Comparison of ENCODE assay signal across 17 cellular contexts in the genomic region with DNA sequence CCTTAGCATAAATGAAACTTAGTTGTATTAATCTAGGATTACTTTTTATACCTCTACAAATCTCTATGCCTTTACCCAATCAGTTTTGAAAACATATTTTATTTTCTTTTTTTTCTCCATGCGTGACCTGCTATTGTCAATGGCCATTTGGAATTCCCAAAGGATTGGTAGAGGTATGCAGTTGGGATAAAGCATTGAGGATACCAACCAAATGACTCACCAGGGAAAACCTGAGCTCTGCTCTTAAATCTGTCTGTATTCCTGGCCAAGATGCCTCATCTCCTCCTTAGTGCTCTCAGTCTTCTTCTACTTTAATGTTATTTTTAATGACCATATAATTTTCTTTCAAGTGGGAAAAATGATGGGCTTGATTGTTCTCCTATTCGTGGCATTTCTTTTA.
DNase-seq lines count a peak whose midpoint lies in the region; ATAC-seq and TF ChIP-seq lines count a peak whose summit lies in the region.
"Had no signal": no experiment of that assay in that cellular context is flagged by ENCODE, and none has a peak within 500 bp of the region (broad histone marks: within the 10 kb centered on the region; RNA-seq: fewer than 3 reads in every experiment).

No MANE protein-coding gene starts in this region.

- TF ChIP-seq CTCF in HCT116 (IDR thresholded peaks at IDR 0.05 in 2 of 3, conservative IDR thresholded peaks at IDR 0.05 in 1 of 3; ENCODE audit: borderline replicate concordance in 1 of 3, insufficient read depth in 1 of 3, low read depth in 2 of 3, low read length in 2 of 3) (no peak), foreskin fibroblast (IDR thresholded peaks at IDR 0.05; ENCODE audit: low read depth, low read length) (no peak), heart left ventricle (IDR thresholded peaks at IDR 0.05) (no peak)

- TF ChIP-seq RAD21 in HCT116 (IDR thresholded peaks at IDR 0.05; ENCODE audit: low read depth) = no peak; the same call in 1 of the 2 replicates

- H3K27me3 ChIP-seq in HCT116 (ENCODE audit: insufficient read depth, low read length) (no peaks in the 10 kb centered on the region), SJSA1 (replicated peaks) (no peaks in the 10 kb centered on the region), heart left ventricle (no peaks in the 10 kb centered on the region)
- H3K27me3 ChIP-seq: body of pancreas, dorsolateral prefrontal cortex, right atrium auricular region had no signal

- peak overlapping the region; percentile 34; the same call in 1 of the 2 replicates for H3K9ac ChIP-seq in HCT116 (ENCODE audit: low read length)

- no peaks in the 10 kb centered on the region for H3K9me3 ChIP-seq in HCT116 (ENCODE audit: control insufficient read depth in 1 of 2, insufficient read depth in 1 of 2, low read depth in 1 of 2, low read length in 2 of 2)
- H3K9me3 ChIP-seq in SJSA1 (replicated peaks) = no peaks in the 10 kb centered on the region
- no peaks in the 10 kb centered on the region for H3K9me3 ChIP-seq in heart left ventricle
- H3K9me3 ChIP-seq: body of pancreas, right atrium auricular region, thoracic aorta had no signal

- H2AFZ ChIP-seq in HCT116 (ENCODE audit: low read depth, low read length, poor library complexity, severe bottlenecking) = no peak overlapping the region

- RAD21 ChIA-PET in HCT116 (lab: Charles Lee; ENCODE audit: low non-redundant PET in 1 of 2, low total read pairs in 2 of 2, uncharacterized antibody in 2 of 2, unreplicated experiment in 2 of 2) = no interaction called here

- peaks cover 46 to 84% of the 10 kb centered on the region in 2 experiments for H3K4me1 ChIP-seq in HCT116 (ENCODE audit: control insufficient read depth in 1 of 2, insufficient read depth in 2 of 2, low read length in 2 of 2)
- H3K4me1 ChIP-seq in SJSA1 (replicated peaks) = peaks cover 63% of the 10 kb centered on the region
- peaks cover 0 to 7% (median 0%) of the 10 kb centered on the region in 12 donors for H3K4me1 ChIP-seq in heart left ventricle
- H3K4me1 ChIP-seq: body of pancreas, right atrium auricular region had no signal

- no peak overlapping the region for H3K4me3 Mint-ChIP-seq in activated T-helper 2 cell treated with anti-CD3 and anti-CD28 coated beads, Interferon-gamma antibody, Interleukin-2, Interleukin-4, amounts not matched to agents 10 μg/mL and 5 μg/mL and 100 μg/mL, durations not matched to agents 14 hours and 24 hours and 36 hours (ENCODE audit: low read depth)

- ATAC-seq in HCT116 (0 out of 2 replicates have a peak, but pooled peaks have one; percentile 22), heart left ventricle (no peak)
- ATAC-seq: body of pancreas had no signal

- no peaks in the 10 kb centered on the region for H3K4me1 Mint-ChIP-seq in activated T-helper 2 cell treated with anti-CD3 and anti-CD28 coated beads, Interferon-gamma antibody, Interleukin-2, Interleukin-4, amounts not matched to agents 10 μg/mL and 5 μg/mL and 100 μg/mL, durations not matched to agents 14 hours and 24 hours and 36 hours (ENCODE audit: low read depth)

- H3K27me3 Mint-ChIP-seq in activated T-helper 2 cell treated with anti-CD3 and anti-CD28 coated beads, Interferon-gamma antibody, Interleukin-2, Interleukin-4, amounts not matched to agents 10 μg/mL and 5 μg/mL and 100 μg/mL, durations not matched to agents 14 hours and 24 hours and 36 hours (ENCODE audit: low read depth) = peaks cover 12% of the 10 kb centered on the region

- DNase-seq in A172 (ENCODE audit: low spot score) = peak; percentile 92
- peak; percentile 38 for DNase-seq in HCT116 (ENCODE audit: low read depth, low spot score)
- DNase-seq in SJSA1 (ENCODE audit: low read depth in 1 of 2, low spot score in 2 of 2) = peak; percentile 52 to 53
- DNase-seq in foreskin fibroblast = peak; percentile 28 to 57
- DNase-seq in heart left ventricle = no peak
- DNase-seq in activated effector memory CD4-positive, alpha-beta T cell treated with anti-CD3 and anti-CD28 coated beads, Interleukin-2, amount 50 U/mL, for 16 hours = no peak
- DNase-seq in activated T-helper 2 cell treated with anti-CD3 and anti-CD28 coated beads, Interferon-gamma antibody, Interleukin-2, Interleukin-4, amounts not matched to agents 10 μg/mL and 5 μg/mL and 100 μg/mL, durations not matched to agents 14 hours and 24 hours and 36 hours (ENCODE audit: low spot score) = no peak
- DNase-seq in NCI-H2029 treated with DMSO at 0.1 percent for 48 hours (lab: John Stamatoyannopoulos, UW) = no peak
- DNase-seq: body of pancreas; COR-L47; dorsolateral prefrontal cortex; NCI-H1092 treated with DMSO at 0.1 percent for 48 hours; NCI-H2227 treated with DMSO at 0.1 percent for 48 hours; stimulated activated CD4-positive, alpha-beta T cell treated with anti-CD3 and anti-CD28 coated beads, Interleukin-2, amount 100 ng/mL, for 24 hours had no signal

- H3K9me2 ChIP-seq in HCT116 (ENCODE audit: insufficient read depth) = no peaks in the 10 kb centered on the region

- BruUV-seq in HCT116 (replicated peaks; lab: Mats Ljungman, UMichigan) = no TSS peak

- peak overlapping the region; percentile 48 for H3K4me2 ChIP-seq in HCT116 (ENCODE audit: low read length)

- no peak overlapping the region; a peak in 1 of 4 replicates for H3K4me3 ChIP-seq in HCT116 (replicated peaks in 1 of 2; ENCODE audit: low read depth in 1 of 2, low read length in 2 of 2)
- H3K4me3 ChIP-seq in SJSA1 = no peak overlapping the region
- no peak overlapping the region for H3K4me3 ChIP-seq in foreskin fibroblast (ENCODE audit: low read depth in 1 of 2, low read length in 2 of 2)
- H3K4me3 ChIP-seq in heart left ventricle = no peak overlapping the region
- H3K4me3 ChIP-seq: body of pancreas, dorsolateral prefrontal cortex, right atrium auricular region, thoracic aorta had no signal

- intact Hi-C loops in HCT116 (cut with micrococcal nuclease) (no loop called here), heart left ventricle (cut with DNase I) (no loop called here)
- intact Hi-C loops in activated T-helper 2 cell treated with anti-CD3 and anti-CD28 coated beads, Interferon-gamma antibody, Interleukin-2, Interleukin-4, amounts not matched to agents 10 μg/mL and 5 μg/mL and 100 μg/mL, durations not matched to agents 14 hours and 24 hours and 36 hours (cut with micrococcal nuclease) = no loop called here

- H3K27ac Mint-ChIP-seq in activated T-helper 2 cell treated with anti-CD3 and anti-CD28 coated beads, Interferon-gamma antibody, Interleukin-2, Interleukin-4, amounts not matched to agents 10 μg/mL and 5 μg/mL and 100 μg/mL, durations not matched to agents 14 hours and 24 hours and 36 hours = no peak overlapping the region

- no peaks in the 10 kb centered on the region for H3K9me3 Mint-ChIP-seq in activated T-helper 2 cell treated with anti-CD3 and anti-CD28 coated beads, Interferon-gamma antibody, Interleukin-2, Interleukin-4, amounts not matched to agents 10 μg/mL and 5 μg/mL and 100 μg/mL, durations not matched to agents 14 hours and 24 hours and 36 hours

- H3K36me3 Mint-ChIP-seq in activated T-helper 2 cell treated with anti-CD3 and anti-CD28 coated beads, Interferon-gamma antibody, Interleukin-2, Interleukin-4, amounts not matched to agents 10 μg/mL and 5 μg/mL and 100 μg/mL, durations not matched to agents 14 hours and 24 hours and 36 hours (ENCODE audit: low read depth) = no peaks in the 10 kb centered on the region

- H3K27ac ChIP-seq in HCT116 (ENCODE audit: low read depth, low read length) = no peak overlapping the region
- H3K27ac ChIP-seq in SJSA1 = peak overlapping the region; percentile 75
- H3K27ac ChIP-seq in heart left ventricle = no peak overlapping the region
- H3K27ac ChIP-seq: body of pancreas, dorsolateral prefrontal cortex, right atrium auricular region, thoracic aorta, VCaP had no signal

- H3K79me2 ChIP-seq in HCT116 (ENCODE audit: insufficient read depth, low read length) = no peaks in the 10 kb centered on the region

- POLR2A ChIA-PET in HCT116 (lab: Charles Lee) = interaction anchor here (2.8 kb wide), 1 partner anchor 29 kb away, joined by 12 read pairs; no protein-coding TSS in a partner anchor

- TF ChIP-seq POLR2A in HCT116 (IDR thresholded peaks at IDR 0.05; ENCODE audit: borderline replicate concordance, extremely low read depth, insufficient read depth, insufficient read length) (no peak), heart left ventricle (IDR thresholded peaks at IDR 0.05) (no peak)

- no peaks in the 10 kb centered on the region for H4K20me1 ChIP-seq in HCT116 (ENCODE audit: insufficient read depth)

- 72 to 76% (median 74%) methylated on average over 2 of the region's 2 CpGs for WGBS in heart left ventricle, 4 donors

- H3K36me3 ChIP-seq in HCT116 (ENCODE audit: control insufficient read depth in 1 of 2, insufficient read depth in 2 of 2, low read length in 2 of 2) = no peaks in the 10 kb centered on the region
- no peaks in the 10 kb centered on the region for H3K36me3 ChIP-seq in SJSA1
- no peaks in the 10 kb centered on the region for H3K36me3 ChIP-seq in heart left ventricle
- H3K36me3 ChIP-seq: right atrium auricular region, thoracic aorta had no signal

- CTCF ChIA-PET in HCT116 (lab: Charles Lee) = no interaction called here

TF ChIP-seq in HCT116, 20 proteins besides CTCF, POLR2A, EP300 and RAD21:
- TF ChIP-seq CEBPB (IDR thresholded peaks at IDR 0.05; ENCODE audit: low read depth) (0 out of 2 replicates have a peak, but pooled peaks have one; percentile 25), JUND (IDR thresholded peaks at IDR 0.05) (peak; percentile 70), ZBTB33 (IDR thresholded peaks at IDR 0.05; ENCODE audit: extremely low read depth, insufficient replicate concordance, low read length) (no peak), ZFX (IDR thresholded peaks at IDR 0.05) (no peak), FOSL1 (IDR thresholded peaks at IDR 0.05; ENCODE audit: low read depth) (peak; percentile 76), CBX3 (IDR thresholded peaks at IDR 0.05; ENCODE audit: low read depth) (peak; percentile 14; the same call in 1 of the 2 replicates), SIN3A (IDR thresholded peaks at IDR 0.05; ENCODE audit: low read depth) (no peak; the same call in 1 of the 2 replicates), SP1 (IDR thresholded peaks at IDR 0.05; ENCODE audit: low read depth) (peak; percentile 33)

Comparison
In these comparisons a context has a peak if more than half of its experiments do, and no peak if none do; other contexts are left out.
1. DNase-seq: peak in A172 (single experiment), HCT116 (single experiment), SJSA1 (2 of 2) and foreskin fibroblast (2 of 2); none in heart left ventricle (0 of 5), activated effector memory CD4-positive, alpha-beta T cell treated with anti-CD3 and anti-CD28 coated beads, Interleukin-2, amount 50 U/mL, for 16 hours (single experiment), activated T-helper 2 cell treated with anti-CD3 and anti-CD28 coated beads, Interferon-gamma antibody, Interleukin-2, Interleukin-4, amounts not matched to agents 10 μg/mL and 5 μg/mL and 100 μg/mL, durations not matched to agents 14 hours and 24 hours and 36 hours (single experiment) and NCI-H2029 treated with DMSO at 0.1 percent for 48 hours (single experiment).